In genomic region chr3:72047472-72047871, GRCh38 we compare ENCODE assay signal across 23 cellular contexts.
"Had no signal": no experiment of that assay in that cellular context is flagged by ENCODE, and none has a peak within 500 bp of the region (broad histone marks: within the 10 kb centered on the region; RNA-seq: fewer than 3 reads in every experiment).

No MANE protein-coding gene starts in this region.

- H3K27me3 Mint-ChIP-seq: activated naive CD8-positive, alpha-beta T cell treated with anti-CD3 and anti-CD28 coated beads for 36 hours had no signal

- ATAC-seq: left ventricle myocardium superior, WTC11 had no signal

- H3K4me1 ChIP-seq: prostate gland, right atrium auricular region had no signal

- H3K4me3 Mint-ChIP-seq: activated naive CD8-positive, alpha-beta T cell treated with anti-CD3 and anti-CD28 coated beads for 36 hours; natural killer cell treated with Interleukin-12 subunit alpha and Interleukin-12 subunit beta and Interleukin-15 and Interleukin-18, amount 100 ng/mL, for 72 hours; WTC11 had no signal

- H3K9me3 Mint-ChIP-seq: activated naive CD8-positive, alpha-beta T cell treated with anti-CD3 and anti-CD28 coated beads for 36 hours; natural killer cell treated with Interleukin-12 subunit alpha and Interleukin-12 subunit beta and Interleukin-15 and Interleukin-18, amount 100 ng/mL, for 72 hours; WTC11 had no signal

- H3K36me3 Mint-ChIP-seq: activated naive CD8-positive, alpha-beta T cell treated with anti-CD3 and anti-CD28 coated beads for 36 hours; natural killer cell treated with Interleukin-12 subunit alpha and Interleukin-12 subunit beta and Interleukin-15 and Interleukin-18, amount 100 ng/mL, for 72 hours; WTC11 had no signal

- H3K4me1 Mint-ChIP-seq: activated naive CD8-positive, alpha-beta T cell treated with anti-CD3 and anti-CD28 coated beads for 36 hours had no signal

- H3K4me3 ChIP-seq: coronary artery, ovary, prostate gland, right atrium auricular region, tibial artery had no signal

- H3K27ac ChIP-seq: coronary artery, ovary, prostate gland, right atrium auricular region, tibial artery had no signal

- H3K9me3 ChIP-seq: neutrophil, ovary, prostate gland, right atrium auricular region, tibial artery had no signal

- H3K27ac Mint-ChIP-seq: activated naive CD8-positive, alpha-beta T cell treated with anti-CD3 and anti-CD28 coated beads for 36 hours; natural killer cell treated with Interleukin-12 subunit alpha and Interleukin-12 subunit beta and Interleukin-15 and Interleukin-18, amount 100 ng/mL, for 72 hours; WTC11 had no signal

- DNase-seq: activated CD4-positive, alpha-beta T cell treated with anti-CD3 and anti-CD28 coated beads for 4 hours; activated CD4-positive, alpha-beta T cell treated with anti-CD3 and anti-CD28 coated beads, Interleukin-2, amount 50 U/mL, for 48 hours; activated naive CD4-positive, alpha-beta T cell treated with Interleukin-2 at 50 U/mL for 16 hours; activated naive CD8-positive, alpha-beta T cell treated with anti-CD3 and anti-CD28 coated beads for 36 hours; activated T-cell treated with anti-CD3 and anti-CD28 coated beads, Interleukin-2, amount 50 U/mL, for 48 hours; amniotic stem cell; cerebellar nuclear complex; glutamatergic neuron; hippocampal formation; left ventricle myocardium superior; ovary; stimulated activated CD4-positive, alpha-beta T cell treated with anti-CD3 and anti-CD28 coated beads, Interleukin-4, amount 100 ng/mL, for 24 hours; stimulated activated naive CD4-positive, alpha-beta T cell treated with Interleukin-2 at 50 U/mL for 16 hours; substantia nigra; T-helper 9 cell; tibial artery had no signal

- FAIRE-seq: frontal cortex had no signal

- H3K36me3 ChIP-seq: neutrophil, ovary, prostate gland, right atrium auricular region, tibial artery had no signal

- H3K27me3 ChIP-seq: neutrophil, ovary, right atrium auricular region, tibial artery had no signal
